ENCODE assay signal across 13 cellular contexts in the genomic region with DNA sequence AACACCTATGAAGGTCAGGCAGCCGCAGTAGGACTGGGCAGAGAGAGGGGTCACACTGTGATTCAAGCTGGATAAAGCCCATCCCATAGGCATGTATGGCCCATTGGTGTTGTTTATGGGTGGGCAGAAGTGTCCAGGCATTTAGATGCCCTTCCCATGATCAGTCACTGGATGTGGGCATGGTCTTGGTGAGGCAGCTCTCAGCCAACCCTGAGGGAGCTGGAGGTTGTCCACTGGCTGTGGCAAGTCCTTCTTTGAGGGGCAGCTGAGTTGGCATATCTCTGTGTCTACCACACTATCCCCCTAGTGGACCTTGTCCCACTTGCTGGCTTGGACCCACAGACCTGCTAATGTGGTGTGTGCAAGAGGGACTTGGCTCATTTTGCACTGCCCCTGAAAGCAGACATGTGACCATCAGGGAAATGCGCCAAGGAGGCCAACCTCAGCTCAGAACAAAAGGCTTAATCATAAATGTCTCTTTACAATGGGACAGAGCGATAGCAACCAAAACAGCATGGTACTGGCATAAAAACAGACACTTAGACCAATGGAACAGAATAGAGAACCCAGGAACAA.
A peak's percentile ranks its signal among the peaks of the same experiment; 100 is the strongest.
DNase-seq lines count a peak whose midpoint lies in the region; ATAC-seq and TF ChIP-seq lines count a peak whose summit lies in the region.
"Had no signal": no experiment of that assay in that cellular context is flagged by ENCODE, and none has a peak within 500 bp of the region (broad histone marks: within the 10 kb centered on the region; RNA-seq: fewer than 3 reads in every experiment).

No MANE protein-coding gene starts in this region.

- H3K27me3 ChIP-seq in tibial artery = no peaks in the 10 kb centered on the region
- H3K27me3 ChIP-seq: foreskin keratinocyte, tibial nerve had no signal

- no peaks in the 10 kb centered on the region for H3K36me3 ChIP-seq in tibial artery
- H3K36me3 ChIP-seq: tibial nerve had no signal

- in situ Hi-C loops in G401 (cut with HindIII; ENCODE audit: low sequenced_read_pairs) = no loop called here

- no peak overlapping the region for H3K4me3 ChIP-seq in tibial artery
- H3K4me3 ChIP-seq: psoas muscle, tibial nerve had no signal

- DNase-seq in Right ventricle myocardium superior = no peak
- DNase-seq in left cardiac atrium = no peak
- peak; percentile 70 for DNase-seq in midbrain (lab: John Stamatoyannopoulos, UW)
- DNase-seq in ureter (ENCODE audit: low spot score) = peak; percentile 10
- DNase-seq in tibial artery = no peak
- DNase-seq in G401 (ENCODE audit: low spot score) = no peak
- DNase-seq: CD8-positive, alpha-beta memory T cell; NCI-H1417 treated with DMSO at 0.1 percent for 48 hours; psoas muscle had no signal

- no peaks in the 10 kb centered on the region for H3K4me1 ChIP-seq in tibial artery
- H3K4me1 ChIP-seq: tibial nerve had no signal

- no peaks in the 10 kb centered on the region for H3K9me3 ChIP-seq in tibial artery
- H3K9me3 ChIP-seq: psoas muscle had no signal

- ATAC-seq in Right ventricle myocardium superior (ENCODE audit: poor library complexity) (peak; percentile 47), left cardiac atrium (no peak), esophagus mucosa (peak; percentile 12), GM19035 (IDR thresholded peaks at IDR 0.05; ENCODE audit: unreplicated experiment) (no peak)
- ATAC-seq: psoas muscle had no signal

- intact Hi-C loops in Right ventricle myocardium superior (cut with DNase I) (no loop called here), left cardiac atrium (cut with DNase I) (no loop called here), tibial artery (cut with DNase I; ENCODE audit: low total_unique reads) (no loop called here)

- no peak overlapping the region for H3K27ac ChIP-seq in tibial artery
- H3K27ac ChIP-seq: foreskin keratinocyte, psoas muscle, tibial nerve had no signal

- no peak for TF ChIP-seq CTCF in tibial artery (IDR thresholded peaks at IDR 0.05)

Comparison
In these comparisons a context has a peak if more than half of its experiments do, and no peak if none do; other contexts are left out.
1. ATAC-seq: peak in Right ventricle myocardium superior (single experiment) and esophagus mucosa (single experiment); none in left cardiac atrium (0 of 2) and GM19035 (single experiment).
2. DNase-seq: peak in midbrain (single experiment) and ureter (single experiment); none in Right ventricle myocardium superior (single experiment), left cardiac atrium (single experiment), tibial artery (0 of 2) and G401 (single experiment).